1 cellular context compared by ENCODE assay signal in genomic region chr15:63466378-63467192, GRCh38.
TF ChIP-seq lines count a peak whose summit lies in the region.

No MANE protein-coding gene starts in this region.

TF ChIP-seq in HepG2, 621 proteins besides CTCF, POLR2A, EP300 and RAD21 (continued from another document and continues in another):
- TF ChIP-seq AHDC1 (CRISPR knock-in tag; IDR thresholded peaks at IDR 0.05; ENCODE audit: borderline replicate concordance) (no peak), ASH2L (IDR thresholded peaks at IDR 0.05; ENCODE audit: insufficient read length, low read depth, low read length) (no peak), ZNF121 (CRISPR knock-in tag; IDR thresholded peaks at IDR 0.05) (no peak), ZNF780A (CRISPR knock-in tag; IDR thresholded peaks at IDR 0.05) (no peak), ARID2 (CRISPR knock-in tag; IDR thresholded peaks at IDR 0.05; ENCODE audit: borderline replicate concordance) (no peak), HMG20A (CRISPR knock-in tag; IDR thresholded peaks at IDR 0.05; ENCODE audit: borderline replicate concordance) (peak; percentile 82; the same call in 1 of the 2 replicates), THAP9 (CRISPR knock-in tag; IDR thresholded peaks at IDR 0.05; ENCODE audit: borderline replicate concordance) (no peak), ZNF280B (CRISPR knock-in tag; IDR thresholded peaks at IDR 0.05; ENCODE audit: borderline replicate concordance) (no peak; the same call in 1 of the 2 replicates), CHCHD3 (CRISPR knock-in tag; IDR thresholded peaks at IDR 0.05) (no peak), ZNF775 (CRISPR knock-in tag; IDR thresholded peaks at IDR 0.05; ENCODE audit: borderline replicate concordance) (no peak), ZNF800 (CRISPR knock-in tag; IDR thresholded peaks at IDR 0.05) (no peak), CC2D1A (CRISPR knock-in tag; IDR thresholded peaks at IDR 0.05) (no peak), CHD4 (IDR thresholded peaks at IDR 0.05; ENCODE audit: borderline replicate concordance, low read length) (no peak), ELF1 (CRISPR knock-in tag; IDR thresholded peaks at IDR 0.05) (no peak), TRAFD1 (CRISPR knock-in tag; IDR thresholded peaks at IDR 0.05; ENCODE audit: borderline replicate concordance) (no peak), ZBTB7A (CRISPR knock-in tag; IDR thresholded peaks at IDR 0.05) (no peak), ESRRA (CRISPR knock-in tag; IDR thresholded peaks at IDR 0.05; ENCODE audit: low read depth) (no peak), PHB2 (IDR thresholded peaks at IDR 0.05; ENCODE audit: partially characterized antibody) (no peak), ZNF788 (CRISPR knock-in tag; IDR thresholded peaks at IDR 0.05; ENCODE audit: borderline replicate concordance) (peak; percentile 36; the same call in 1 of the 2 replicates), HES4 (CRISPR knock-in tag; IDR thresholded peaks at IDR 0.05; ENCODE audit: borderline replicate concordance) (0 out of 2 replicates have a peak, but pooled peaks have one; percentile 52), GABPA (IDR thresholded peaks at IDR 0.05; ENCODE audit: low read depth, low read length) (no peak), GABPA (CRISPR knock-in tag; IDR thresholded peaks at IDR 0.05; ENCODE audit: low read depth) (no peak), PBX2 (CRISPR knock-in tag; IDR thresholded peaks at IDR 0.05) (no peak), SMC3 (IDR thresholded peaks at IDR 0.05; ENCODE audit: low read length) (peak; percentile 64), RFX3 (CRISPR knock-in tag; IDR thresholded peaks at IDR 0.05) (no peak), XRCC5 (optimal IDR thresholded peaks at IDR 0.05; ENCODE audit: low read length) (no peak), ZNF430 (CRISPR knock-in tag; IDR thresholded peaks at IDR 0.05) (peak; percentile 83), ZNF574 (CRISPR knock-in tag; IDR thresholded peaks at IDR 0.05) (no peak; the same call in 1 of the 2 replicates), SP4 (CRISPR knock-in tag; IDR thresholded peaks at IDR 0.05) (peak; percentile 26; the same call in 1 of the 2 replicates), ZNF33A (CRISPR knock-in tag; IDR thresholded peaks at IDR 0.05; ENCODE audit: borderline replicate concordance) (no peak), ZBTB37 (CRISPR knock-in tag; IDR thresholded peaks at IDR 0.05) (no peak), MTA3 (CRISPR knock-in tag; IDR thresholded peaks at IDR 0.05) (no peak), DDIT3 (CRISPR knock-in tag; IDR thresholded peaks at IDR 0.05) (no peak), NR2F2 (IDR thresholded peaks at IDR 0.05; ENCODE audit: borderline replicate concordance, low read depth) (peak; percentile 55; the same call in 1 of the 2 replicates), ZNF841 (CRISPR knock-in tag; IDR thresholded peaks at IDR 0.05; ENCODE audit: borderline replicate concordance) (no peak), JUNB (CRISPR knock-in tag; IDR thresholded peaks at IDR 0.05; ENCODE audit: borderline replicate concordance) (no peak), SIX4 (CRISPR knock-in tag; IDR thresholded peaks at IDR 0.05) (no peak), ZNF44 (CRISPR knock-in tag; IDR thresholded peaks at IDR 0.05) (no peak), SKI (IDR thresholded peaks at IDR 0.05; ENCODE audit: partially characterized antibody) (no peak), SCMH1 (CRISPR knock-in tag; IDR thresholded peaks at IDR 0.05; ENCODE audit: borderline replicate concordance) (no peak), MXD4 (CRISPR knock-in tag; IDR thresholded peaks at IDR 0.05) (peak; percentile 88), EZH2 (conservative IDR thresholded peaks at IDR 0.05; ENCODE audit: low read depth, low read length) (no peak), ZSCAN22 (CRISPR knock-in tag; IDR thresholded peaks at IDR 0.05) (no peak), HNRNPUL1 (IDR thresholded peaks at IDR 0.05; ENCODE audit: low read depth, low read length) (no peak), ZC3H4 (CRISPR knock-in tag; IDR thresholded peaks at IDR 0.05; ENCODE audit: borderline replicate concordance) (no peak)
